Comparison of ENCODE assay signal across 19 cellular contexts in the genomic region with DNA sequence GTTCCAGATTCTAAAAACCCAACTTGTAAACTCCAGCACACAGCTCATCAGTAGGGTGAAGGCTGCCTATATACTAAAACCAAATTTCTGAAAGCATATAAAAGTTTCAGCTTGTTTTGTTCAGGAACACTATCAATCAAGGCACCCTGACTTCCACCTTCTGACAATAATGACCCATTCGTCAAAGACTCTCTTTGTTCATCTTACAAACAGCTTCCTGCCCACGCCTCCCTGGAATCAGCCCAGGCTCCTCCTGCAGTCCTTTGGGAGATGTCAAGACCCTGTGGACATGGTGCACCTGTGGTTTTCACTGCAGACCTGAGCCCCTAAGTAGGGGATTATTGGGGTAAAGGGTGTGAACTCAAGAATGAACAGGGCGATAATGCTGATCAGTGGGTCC.
DNase-seq lines count a peak whose midpoint lies in the region; ATAC-seq and TF ChIP-seq lines count a peak whose summit lies in the region.
"Had no signal": no experiment of that assay in that cellular context is flagged by ENCODE, and none has a peak within 500 bp of the region (broad histone marks: within the 10 kb centered on the region; RNA-seq: fewer than 3 reads in every experiment).

No MANE protein-coding gene starts in this region.

- H3K36me3 Mint-ChIP-seq in T-helper 2 cell treated with Interferon-gamma antibody and Interleukin-4, amounts not matched to agents 5 μg/mL and 100 μg/mL, for 36 hours (ENCODE audit: low read depth) = no peaks in the 10 kb centered on the region
- H3K36me3 Mint-ChIP-seq: activated naive CD8-positive, alpha-beta T cell; CD4-positive, CD25-positive, alpha-beta regulatory T cell; naive B cell had no signal

- H3K9me3 ChIP-seq in right atrium auricular region (no peaks in the 10 kb centered on the region), left ventricle myocardium inferior (replicated peaks) (no peaks in the 10 kb centered on the region), iPS-18a (ENCODE audit: control insufficient read depth, low read depth, low read length) (no peaks in the 10 kb centered on the region), uterus (no peaks in the 10 kb centered on the region), tibial nerve (no peaks in the 10 kb centered on the region)
- H3K9me3 ChIP-seq: prostate gland had no signal

- peak; percentile 12; the same call in 1 of the 3 replicates for ATAC-seq in SK-N-SH treated with all-trans-retinoic acid at 6 μM for 48 hours
- ATAC-seq: HepG2 had no signal

- no peaks in the 10 kb centered on the region for H3K9me3 Mint-ChIP-seq in T-helper 2 cell treated with Interferon-gamma antibody and Interleukin-4, amounts not matched to agents 5 μg/mL and 100 μg/mL, for 36 hours
- H3K9me3 Mint-ChIP-seq: activated T-cell treated with anti-CD3 and anti-CD28 coated beads, Interleukin-2, amount 50 U/mL, for 24 hours; naive B cell had no signal

- H3K4me1 Mint-ChIP-seq in T-helper 2 cell treated with Interferon-gamma antibody and Interleukin-4, amounts not matched to agents 5 μg/mL and 100 μg/mL, for 36 hours (ENCODE audit: low read depth) = no peaks in the 10 kb centered on the region
- H3K4me1 Mint-ChIP-seq: CD4-positive, CD25-positive, alpha-beta regulatory T cell; naive B cell had no signal

- no peaks in the 10 kb centered on the region for H3K36me3 ChIP-seq in right atrium auricular region
- no peaks in the 10 kb centered on the region for H3K36me3 ChIP-seq in left ventricle myocardium inferior
- H3K36me3 ChIP-seq in iPS-18a (ENCODE audit: control insufficient read depth, low read depth, low read length) = no peaks in the 10 kb centered on the region
- H3K36me3 ChIP-seq in uterus = no peaks in the 10 kb centered on the region
- no peaks in the 10 kb centered on the region for H3K36me3 ChIP-seq in tibial nerve
- H3K36me3 ChIP-seq: prostate gland had no signal

- no peak for TF ChIP-seq EP300 in tibial nerve (IDR thresholded peaks at IDR 0.05)

- TF ChIP-seq CTCF in right atrium auricular region (IDR thresholded peaks at IDR 0.05) = no peak
- no peak for TF ChIP-seq CTCF in left ventricle myocardium inferior (IDR thresholded peaks at IDR 0.05; ENCODE audit: borderline replicate concordance)
- TF ChIP-seq CTCF in uterus (IDR thresholded peaks at IDR 0.05) = no peak
- TF ChIP-seq CTCF in tibial nerve (IDR thresholded peaks at IDR 0.05) = no peak

- H3K27me3 ChIP-seq in right atrium auricular region = no peaks in the 10 kb centered on the region
- H3K27me3 ChIP-seq in left ventricle myocardium inferior (ENCODE audit: low read depth) = peaks cover 59% of the 10 kb centered on the region
- H3K27me3 ChIP-seq in iPS-18a (ENCODE audit: control insufficient read depth, insufficient read depth, low read length) = no peaks in the 10 kb centered on the region
- no peaks in the 10 kb centered on the region for H3K27me3 ChIP-seq in uterus
- H3K27me3 ChIP-seq in tibial nerve = no peaks in the 10 kb centered on the region

- TF ChIP-seq POLR2A in uterus (IDR thresholded peaks at IDR 0.05) = no peak
- TF ChIP-seq POLR2A in tibial nerve (IDR thresholded peaks at IDR 0.05) = no peak

- peak; percentile 48 for DNase-seq in right atrium auricular region (ENCODE audit: low spot score)
- DNase-seq in left ventricle myocardium inferior = no peak
- DNase-seq in uterus = peak; percentile 19 to 28
- no peak for DNase-seq in tibial nerve (ENCODE audit: low spot score in 2 of 2)
- DNase-seq in T-helper 2 cell treated with Interferon-gamma antibody and Interleukin-4, amounts not matched to agents 5 μg/mL and 100 μg/mL, for 36 hours (ENCODE audit: low spot score) = no peak
- no peak for DNase-seq in NCI-H146 (lab: John Stamatoyannopoulos, UW)
- DNase-seq: activated CD4-positive, alpha-beta T cell treated with anti-CD3 and anti-CD28 coated beads, Interleukin-2, amount 50 U/mL, for 48 hours; activated T-cell treated with anti-CD3 and anti-CD28 coated beads, Interleukin-2, amount 50 U/mL, for 24 hours; CD4-positive, CD25-positive, alpha-beta regulatory T cell; hippocampal formation; naive B cell; NCI-H1930; NCI-H524 treated with DMSO at 0.1 percent for 48 hours; stimulated activated naive CD8-positive, alpha-beta T cell treated with anti-CD3 and anti-CD28 coated beads, Interleukin-15, Interleukin-2, amounts not matched to agents 100 U/mL and 50 U/mL, for 24 hours had no signal

- H3K27ac Mint-ChIP-seq in T-helper 2 cell treated with Interferon-gamma antibody and Interleukin-4, amounts not matched to agents 5 μg/mL and 100 μg/mL, for 36 hours = no peak overlapping the region
- H3K27ac Mint-ChIP-seq: activated naive CD8-positive, alpha-beta T cell; activated T-cell treated with anti-CD3 and anti-CD28 coated beads, Interleukin-2, amount 50 U/mL, for 24 hours; CD4-positive, CD25-positive, alpha-beta regulatory T cell; naive B cell had no signal

- 31 to 44% methylated on average over 3 of the region's 3 CpGs for WGBS in tibial nerve, 2 donors

- no peaks in the 10 kb centered on the region for H3K4me1 ChIP-seq in right atrium auricular region
- H3K4me1 ChIP-seq in left ventricle myocardium inferior = no peaks in the 10 kb centered on the region
- H3K4me1 ChIP-seq in iPS-18a (ENCODE audit: control insufficient read depth, low read depth, low read length) = peaks cover 34% of the 10 kb centered on the region
- H3K4me1 ChIP-seq in uterus = no peaks in the 10 kb centered on the region
- H3K4me1 ChIP-seq in tibial nerve = peaks cover 0 to 7% (median 0%) of the 10 kb centered on the region in 4 donors
- H3K4me1 ChIP-seq: prostate gland had no signal

- H3K27ac ChIP-seq in right atrium auricular region = no peak overlapping the region
- H3K27ac ChIP-seq in left ventricle myocardium inferior (replicated peaks) = no peak overlapping the region
- H3K27ac ChIP-seq in iPS-18a (ENCODE audit: low read length) = no peak overlapping the region
- H3K27ac ChIP-seq in uterus = no peak overlapping the region
- H3K27ac ChIP-seq in tibial nerve = no peak overlapping the region
- H3K27ac ChIP-seq: prostate gland had no signal

- H3K4me3 ChIP-seq in right atrium auricular region (no peak overlapping the region), left ventricle myocardium inferior (no peak overlapping the region), iPS-18a (ENCODE audit: low read length) (no peak overlapping the region), uterus (no peak overlapping the region), tibial nerve (no peak overlapping the region)
- H3K4me3 ChIP-seq: prostate gland had no signal

- H3K9ac ChIP-seq in iPS-18a (ENCODE audit: low read length) = peak overlapping the region; percentile 22

- peaks cover 12% of the 10 kb centered on the region for H3K27me3 Mint-ChIP-seq in T-helper 2 cell treated with Interferon-gamma antibody and Interleukin-4, amounts not matched to agents 5 μg/mL and 100 μg/mL, for 36 hours (ENCODE audit: low read depth)
- H3K27me3 Mint-ChIP-seq: naive B cell had no signal

- no peak overlapping the region for H3K4me3 Mint-ChIP-seq in T-helper 2 cell treated with Interferon-gamma antibody and Interleukin-4, amounts not matched to agents 5 μg/mL and 100 μg/mL, for 36 hours
- H3K4me3 Mint-ChIP-seq: activated naive CD8-positive, alpha-beta T cell; activated T-cell treated with anti-CD3 and anti-CD28 coated beads, Interleukin-2, amount 50 U/mL, for 24 hours; naive B cell had no signal

- intact Hi-C loops in left ventricle myocardium inferior (cut with micrococcal nuclease) (no loop called here), uterus (cut with DNase I; ENCODE audit: low total_unique reads) (no loop called here)

TF ChIP-seq in SK-N-SH treated with all-trans-retinoic acid at 6 μM for 48 hours, 23 proteins besides CTCF, POLR2A, EP300 and RAD21 (continues in another document):
- no peak for TF ChIP-seq PPARA (CRISPR knock-in tag; IDR thresholded peaks at IDR 0.05; ENCODE audit: borderline replicate concordance)
- no peak for TF ChIP-seq SNAI2 (CRISPR knock-in tag; IDR thresholded peaks at IDR 0.05)
- no peak for TF ChIP-seq ISL1 (CRISPR knock-in tag; IDR thresholded peaks at IDR 0.05)
- TF ChIP-seq, protein P1, sequence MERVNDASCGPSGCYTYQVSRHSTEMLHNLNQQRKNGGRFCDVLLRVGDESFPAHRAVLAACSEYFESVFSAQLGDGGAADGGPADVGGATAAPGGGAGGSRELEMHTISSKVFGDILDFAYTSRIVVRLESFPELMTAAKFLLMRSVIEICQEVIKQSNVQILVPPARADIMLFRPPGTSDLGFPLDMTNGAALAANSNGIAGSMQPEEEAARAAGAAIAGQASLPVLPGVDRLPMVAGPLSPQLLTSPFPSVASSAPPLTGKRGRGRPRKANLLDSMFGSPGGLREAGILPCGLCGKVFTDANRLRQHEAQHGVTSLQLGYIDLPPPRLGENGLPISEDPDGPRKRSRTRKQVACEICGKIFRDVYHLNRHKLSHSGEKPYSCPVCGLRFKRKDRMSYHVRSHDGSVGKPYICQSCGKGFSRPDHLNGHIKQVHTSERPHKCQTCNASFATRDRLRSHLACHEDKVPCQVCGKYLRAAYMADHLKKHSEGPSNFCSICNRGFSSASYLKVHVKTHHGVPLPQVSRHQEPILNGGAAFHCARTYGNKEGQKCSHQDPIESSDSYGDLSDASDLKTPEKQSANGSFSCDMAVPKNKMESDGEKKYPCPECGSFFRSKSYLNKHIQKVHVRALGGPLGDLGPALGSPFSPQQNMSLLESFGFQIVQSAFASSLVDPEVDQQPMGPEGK (CRISPR knock-in tag; IDR thresholded peaks at IDR 0.05; ENCODE audit: borderline replicate concordance) = no peak
- TF ChIP-seq CREB5 (CRISPR knock-in tag; IDR thresholded peaks at IDR 0.05; ENCODE audit: low read depth) = no peak
- no peak for TF ChIP-seq CSDC2 (CRISPR knock-in tag; IDR thresholded peaks at IDR 0.05)

Comparison
In these comparisons a context has a peak if more than half of its experiments do, and no peak if none do; other contexts are left out.
1. DNase-seq: peak in right atrium auricular region (single experiment) and uterus (2 of 2); none in left ventricle myocardium inferior (single experiment), tibial nerve (0 of 2), T-helper 2 cell treated with Interferon-gamma antibody and Interleukin-4, amounts not matched to agents 5 μg/mL and 100 μg/mL, for 36 hours (single experiment) and NCI-H146 (single experiment).